ENCODE assay signal across 9 cellular contexts in genomic region chr6:116564921-116565872, GRCh38. TPM values are rescaled to one million over a fixed set of nuclear protein-coding genes. Genes with fewer than 3 reads are reported as not detected.
DNase-seq lines count a peak whose midpoint lies in the region; ATAC-seq and TF ChIP-seq lines count a peak whose summit lies in the region.
"Had no signal": no experiment of that assay in that cellular context is flagged by ENCODE, and none has a peak within 500 bp of the region (broad histone marks: within the 10 kb centered on the region; RNA-seq: fewer than 3 reads in every experiment).

No MANE protein-coding gene starts in this region.

- no peaks in the 10 kb centered on the region for H3K36me3 Mint-ChIP-seq in activated T-helper 17 cell treated with anti-CD3 and anti-CD28 coated beads, Interleukin-2, amount 50 U/mL, for 72 hours (ENCODE audit: low read depth)

- intact Hi-C loops in upper lobe of right lung (cut with DNase I), result no loop called here

- peaks cover 9% of the 10 kb centered on the region for H3K27me3 Mint-ChIP-seq in activated T-helper 17 cell treated with anti-CD3 and anti-CD28 coated beads, Interleukin-2, amount 50 U/mL, for 72 hours

- H3K27ac ChIP-seq in upper lobe of right lung, result no peak overlapping the region

- H3K4me3 Mint-ChIP-seq in activated T-helper 17 cell treated with anti-CD3 and anti-CD28 coated beads, Interleukin-2, amount 50 U/mL, for 72 hours, result no peak overlapping the region

- no peaks in the 10 kb centered on the region for H3K9me3 ChIP-seq in upper lobe of right lung

- H3K36me3 ChIP-seq in upper lobe of right lung, result no peaks in the 10 kb centered on the region

- ATAC-seq in upper lobe of right lung, result peak; percentile 56
- no peak for ATAC-seq in activated T-helper 17 cell treated with anti-CD3 and anti-CD28 coated beads, Interleukin-2, amount 50 U/mL, for 72 hours (replicated peaks)

- DNase-seq in activated T-cell treated with anti-CD3 and anti-CD28 coated beads, Interleukin-2, amount 50 U/mL, for 1 hour, result peak; percentile 31
- DNase-seq in activated T-cell treated with anti-CD3 and anti-CD28 coated beads for 4 hours (no peak), cerebellum (ENCODE audit: low spot score) (peak; percentile 26), mucosa of gallbladder (ENCODE audit: low spot score) (peak; percentile 14), upper lobe of right lung (peak; percentile 67), middle frontal gyrus (ENCODE audit: extremely low spot score, low spot score) (no peak), NOMO-1 treated with dmso at 0.1 percent for 144 hours (lab: John Stamatoyannopoulos, UW; ENCODE audit: unreplicated experiment) (no peak)
- DNase-seq: DND-41 had no signal

- H3K27me3 ChIP-seq in upper lobe of right lung, result no peaks in the 10 kb centered on the region

- TF ChIP-seq CTCF in upper lobe of right lung (IDR thresholded peaks at IDR 0.05), result no peak

- no peaks in the 10 kb centered on the region for H3K9me3 Mint-ChIP-seq in activated T-helper 17 cell treated with anti-CD3 and anti-CD28 coated beads, Interleukin-2, amount 50 U/mL, for 72 hours

- no peak overlapping the region for H3K27ac Mint-ChIP-seq in activated T-helper 17 cell treated with anti-CD3 and anti-CD28 coated beads, Interleukin-2, amount 50 U/mL, for 72 hours

- peaks cover 6% of the 10 kb centered on the region for H3K4me1 ChIP-seq in upper lobe of right lung

- H3K4me3 ChIP-seq in upper lobe of right lung, result peak overlapping the region; percentile 36

- no peaks in the 10 kb centered on the region for H3K4me1 Mint-ChIP-seq in activated T-helper 17 cell treated with anti-CD3 and anti-CD28 coated beads, Interleukin-2, amount 50 U/mL, for 72 hours

RNA-seq across cellular contexts. Expression of gene RWDD1, which starts 6.1 kb away (rescaled TPM):
- total RNA-seq in cerebellum (29.3 TPM), mucosa of gallbladder (35.1 TPM), upper lobe of right lung (37.4 TPM)
- 10 to 100 TPM; 24.4 to 44.6 TPM for total RNA-seq in activated T-helper 17 cell treated with anti-CD3 and anti-CD28 coated beads, Interleukin-2, amount 50 U/mL, for 72 hours

RNA-seq across cellular contexts. Expression of gene CALHM4, which starts 11.6 kb away (rescaled TPM):
- total RNA-seq in cerebellum, result not detected
- not detected for total RNA-seq in mucosa of gallbladder
- not detected for total RNA-seq in upper lobe of right lung
- not detected for total RNA-seq in activated T-helper 17 cell treated with anti-CD3 and anti-CD28 coated beads, Interleukin-2, amount 50 U/mL, for 72 hours

RNA-seq across cellular contexts. Expression of gene TRAPPC3L, which starts 19.7 kb away (rescaled TPM):
- total RNA-seq in cerebellum (not detected), mucosa of gallbladder (not detected), upper lobe of right lung (0.64 TPM)
- not detected for total RNA-seq in activated T-helper 17 cell treated with anti-CD3 and anti-CD28 coated beads, Interleukin-2, amount 50 U/mL, for 72 hours

RNA-seq across cellular contexts. Expression of gene RSPH4A, which starts 51.1 kb away (rescaled TPM):
- total RNA-seq in cerebellum (4.4 TPM), mucosa of gallbladder (0.49 TPM), upper lobe of right lung (0.72 TPM)
- under 1 TPM in 1 of 2 donors, not detected in 1; 0.28 TPM for total RNA-seq in activated T-helper 17 cell treated with anti-CD3 and anti-CD28 coated beads, Interleukin-2, amount 50 U/mL, for 72 hours

RNA-seq across cellular contexts. Expression of gene CALHM5, which starts 53.8 kb away (rescaled TPM):
- total RNA-seq in cerebellum, result 0.91 TPM
- 1.8 TPM for total RNA-seq in mucosa of gallbladder
- total RNA-seq in upper lobe of right lung, result 1.9 TPM
- not detected for total RNA-seq in activated T-helper 17 cell treated with anti-CD3 and anti-CD28 coated beads, Interleukin-2, amount 50 U/mL, for 72 hours

Comparison
In these comparisons a context has a peak if more than half of its experiments do, and no peak if none do; other contexts are left out.
1. DNase-seq: peak in activated T-cell treated with anti-CD3 and anti-CD28 coated beads, Interleukin-2, amount 50 U/mL, for 1 hour (single experiment), cerebellum (single experiment), mucosa of gallbladder (single experiment) and upper lobe of right lung (single experiment); none in activated T-cell treated with anti-CD3 and anti-CD28 coated beads for 4 hours (single experiment), middle frontal gyrus (single experiment) and NOMO-1 treated with dmso at 0.1 percent for 144 hours (single experiment).